ENCODE assay signal across 1 cellular context in the genomic region with DNA sequence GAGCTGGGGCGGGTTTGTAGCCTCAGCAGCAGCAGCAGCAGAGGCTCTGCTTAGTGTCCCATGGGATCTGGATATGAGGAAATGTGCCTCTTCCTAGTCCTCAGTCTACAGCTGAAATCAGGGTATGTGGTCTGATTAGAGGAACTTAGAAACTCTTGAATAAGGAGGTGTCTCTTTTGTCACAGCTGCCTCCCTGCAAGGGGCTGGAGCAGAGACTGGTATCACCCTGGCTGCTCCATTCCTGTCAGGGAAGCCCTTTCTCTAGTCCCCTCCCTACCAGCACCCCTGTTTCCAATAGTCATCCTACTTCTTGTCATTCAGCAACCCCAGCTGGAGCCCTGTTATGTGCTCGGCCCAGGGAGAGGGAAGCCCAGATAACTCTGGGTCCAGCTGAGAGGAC.
TF ChIP-seq lines count a peak whose summit lies in the region.

No MANE protein-coding gene starts in this region.

TF ChIP-seq in HepG2, 621 proteins besides CTCF, POLR2A, EP300 and RAD21 (continued from another document):
- TF ChIP-seq, protein P1, sequence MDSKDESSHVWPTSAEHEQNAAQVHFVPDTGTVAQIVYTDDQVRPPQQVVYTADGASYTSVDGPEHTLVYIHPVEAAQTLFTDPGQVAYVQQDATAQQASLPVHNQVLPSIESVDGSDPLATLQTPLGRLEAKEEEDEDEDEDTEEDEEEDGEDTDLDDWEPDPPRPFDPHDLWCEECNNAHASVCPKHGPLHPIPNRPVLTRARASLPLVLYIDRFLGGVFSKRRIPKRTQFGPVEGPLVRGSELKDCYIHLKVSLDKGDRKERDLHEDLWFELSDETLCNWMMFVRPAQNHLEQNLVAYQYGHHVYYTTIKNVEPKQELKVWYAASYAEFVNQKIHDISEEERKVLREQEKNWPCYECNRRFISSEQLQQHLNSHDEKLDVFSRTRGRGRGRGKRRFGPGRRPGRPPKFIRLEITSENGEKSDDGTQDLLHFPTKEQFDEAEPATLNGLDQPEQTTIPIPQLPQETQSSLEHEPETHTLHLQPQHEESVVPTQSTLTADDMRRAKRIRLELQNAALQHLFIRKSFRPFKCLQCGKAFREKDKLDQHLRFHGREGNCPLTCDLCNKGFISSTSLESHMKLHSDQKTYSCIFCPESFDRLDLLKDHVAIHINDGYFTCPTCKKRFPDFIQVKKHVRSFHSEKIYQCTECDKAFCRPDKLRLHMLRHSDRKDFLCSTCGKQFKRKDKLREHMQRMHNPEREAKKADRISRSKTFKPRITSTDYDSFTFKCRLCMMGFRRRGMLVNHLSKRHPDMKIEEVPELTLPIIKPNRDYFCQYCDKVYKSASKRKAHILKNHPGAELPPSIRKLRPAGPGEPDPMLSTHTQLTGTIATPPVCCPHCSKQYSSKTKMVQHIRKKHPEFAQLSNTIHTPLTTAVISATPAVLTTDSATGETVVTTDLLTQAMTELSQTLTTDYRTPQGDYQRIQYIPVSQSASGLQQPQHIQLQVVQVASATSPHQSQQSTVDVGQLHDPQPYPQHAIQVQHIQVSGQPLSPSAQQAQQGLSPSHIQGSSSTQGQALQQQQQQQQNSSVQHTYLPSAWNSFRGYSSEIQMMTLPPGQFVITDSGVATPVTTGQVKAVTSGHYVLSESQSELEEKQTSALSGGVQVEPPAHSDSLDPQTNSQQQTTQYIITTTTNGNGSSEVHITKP (CRISPR knock-in tag; IDR thresholded peaks at IDR 0.05; ENCODE audit: low read depth), result no peak
- TF ChIP-seq, protein P2, sequence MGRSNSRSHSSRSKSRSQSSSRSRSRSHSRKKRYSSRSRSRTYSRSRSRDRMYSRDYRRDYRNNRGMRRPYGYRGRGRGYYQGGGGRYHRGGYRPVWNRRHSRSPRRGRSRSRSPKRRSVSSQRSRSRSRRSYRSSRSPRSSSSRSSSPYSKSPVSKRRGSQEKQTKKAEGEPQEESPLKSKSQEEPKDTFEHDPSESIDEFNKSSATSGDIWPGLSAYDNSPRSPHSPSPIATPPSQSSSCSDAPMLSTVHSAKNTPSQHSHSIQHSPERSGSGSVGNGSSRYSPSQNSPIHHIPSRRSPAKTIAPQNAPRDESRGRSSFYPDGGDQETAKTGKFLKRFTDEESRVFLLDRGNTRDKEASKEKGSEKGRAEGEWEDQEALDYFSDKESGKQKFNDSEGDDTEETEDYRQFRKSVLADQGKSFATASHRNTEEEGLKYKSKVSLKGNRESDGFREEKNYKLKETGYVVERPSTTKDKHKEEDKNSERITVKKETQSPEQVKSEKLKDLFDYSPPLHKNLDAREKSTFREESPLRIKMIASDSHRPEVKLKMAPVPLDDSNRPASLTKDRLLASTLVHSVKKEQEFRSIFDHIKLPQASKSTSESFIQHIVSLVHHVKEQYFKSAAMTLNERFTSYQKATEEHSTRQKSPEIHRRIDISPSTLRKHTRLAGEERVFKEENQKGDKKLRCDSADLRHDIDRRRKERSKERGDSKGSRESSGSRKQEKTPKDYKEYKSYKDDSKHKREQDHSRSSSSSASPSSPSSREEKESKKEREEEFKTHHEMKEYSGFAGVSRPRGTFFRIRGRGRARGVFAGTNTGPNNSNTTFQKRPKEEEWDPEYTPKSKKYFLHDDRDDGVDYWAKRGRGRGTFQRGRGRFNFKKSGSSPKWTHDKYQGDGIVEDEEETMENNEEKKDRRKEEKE (IDR thresholded peaks at IDR 0.05), result no peak
